ENCODE assay signal across 22 cellular contexts in genomic region chr6:21780144-21780543, GRCh38.
"Had no signal": no experiment of that assay in that cellular context is flagged by ENCODE, and none has a peak within 500 bp of the region (broad histone marks: within the 10 kb centered on the region; RNA-seq: fewer than 3 reads in every experiment).

No MANE protein-coding gene starts in this region.

- H3K4me1 Mint-ChIP-seq: activated CD4-positive, alpha-beta T cell treated with anti-CD3 and anti-CD28 coated beads, Interleukin-2, amount 10 ng/mL, durations not matched to agents 7 days and 5 days; stimulated activated effector memory CD8-positive, alpha-beta T cell treated with anti-CD3 and anti-CD28 coated beads, Interleukin-12 subunit alpha, Interleukin-12 subunit beta, amount 100 ng/mL, for 72 hours had no signal

- H3K27ac Mint-ChIP-seq: activated CD4-positive, alpha-beta T cell treated with anti-CD3 and anti-CD28 coated beads, Interleukin-2, amount 10 ng/mL, durations not matched to agents 7 days and 5 days; activated CD8-positive, alpha-beta T cell treated with anti-CD3 and anti-CD28 coated beads, Interleukin-2, amount 10 ng/mL, durations not matched to agents 7 days and 5 days; activated naive CD4-positive, alpha-beta T cell treated with anti-CD3 and anti-CD28 coated beads for 36 hours; activated T-cell treated with anti-CD3 and anti-CD28 coated beads, Interleukin-2, amount 50 U/mL, for 24 hours; naive thymus-derived CD4-positive, alpha-beta T cell; stimulated activated effector memory CD8-positive, alpha-beta T cell treated with anti-CD3 and anti-CD28 coated beads, Interleukin-12 subunit alpha, Interleukin-12 subunit beta, amount 100 ng/mL, for 72 hours had no signal

- H3K4me3 Mint-ChIP-seq: activated CD4-positive, alpha-beta T cell treated with anti-CD3 and anti-CD28 coated beads, Interleukin-2, amount 10 ng/mL, durations not matched to agents 7 days and 5 days; activated CD8-positive, alpha-beta T cell treated with anti-CD3 and anti-CD28 coated beads, Interleukin-2, amount 10 ng/mL, durations not matched to agents 7 days and 5 days; activated naive CD4-positive, alpha-beta T cell treated with anti-CD3 and anti-CD28 coated beads for 36 hours; activated T-cell treated with anti-CD3 and anti-CD28 coated beads, Interleukin-2, amount 50 U/mL, for 24 hours; naive thymus-derived CD4-positive, alpha-beta T cell; stimulated activated effector memory CD8-positive, alpha-beta T cell treated with anti-CD3 and anti-CD28 coated beads, Interleukin-12 subunit alpha, Interleukin-12 subunit beta, amount 100 ng/mL, for 72 hours had no signal

- ATAC-seq: activated CD8-positive, alpha-beta T cell treated with anti-CD3 and anti-CD28 coated beads, Interleukin-2, amount 10 ng/mL, durations not matched to agents 7 days and 5 days; body of pancreas; gastroesophageal sphincter; heart right ventricle; naive thymus-derived CD4-positive, alpha-beta T cell; pancreas; sciatic nerve; stimulated activated effector memory CD8-positive, alpha-beta T cell treated with anti-CD3 and anti-CD28 coated beads, Interleukin-12 subunit alpha, Interleukin-12 subunit beta, amount 100 ng/mL, for 72 hours had no signal

- H3K27me3 Mint-ChIP-seq: activated CD4-positive, alpha-beta T cell treated with anti-CD3 and anti-CD28 coated beads, Interleukin-2, amount 10 ng/mL, durations not matched to agents 7 days and 5 days; activated T-cell treated with anti-CD3 and anti-CD28 coated beads, Interleukin-2, amount 50 U/mL, for 24 hours; naive thymus-derived CD4-positive, alpha-beta T cell had no signal

- DNase-seq: activated CD4-positive, alpha-beta T cell treated with anti-CD3 and anti-CD28 coated beads, Interleukin-2, amount 10 ng/mL, durations not matched to agents 7 days and 5 days; activated CD8-positive, alpha-beta T cell treated with anti-CD3 and anti-CD28 coated beads, Interleukin-2, amount 10 ng/mL, durations not matched to agents 7 days and 5 days; activated naive CD4-positive, alpha-beta T cell treated with anti-CD3 and anti-CD28 coated beads for 36 hours; activated T-cell treated with anti-CD3 and anti-CD28 coated beads, Interleukin-2, amount 50 U/mL, for 24 hours; body of pancreas; caudate nucleus; dorsolateral prefrontal cortex; erythroblast; heart right ventricle; mesenchymal stem cell; naive thymus-derived CD4-positive, alpha-beta T cell; pancreas; stimulated activated CD4-positive, alpha-beta T cell treated with anti-CD3 and anti-CD28 coated beads, Interleukin-4, amount 100 ng/mL, for 24 hours; stomach; T1000; trophoblast cell had no signal

- H3K27me3 ChIP-seq: body of pancreas, dorsolateral prefrontal cortex, gastroesophageal sphincter, heart right ventricle, neutrophil, pancreas, stomach, vagina had no signal

- H3K4me3 ChIP-seq: body of pancreas, dorsolateral prefrontal cortex, gastroesophageal sphincter, heart right ventricle, pancreas, smooth muscle cell, stomach, vagina had no signal

- H3K36me3 ChIP-seq: gastroesophageal sphincter, heart right ventricle, neutrophil, pancreas, stomach, vagina had no signal

- H3K9me3 Mint-ChIP-seq: activated CD4-positive, alpha-beta T cell treated with anti-CD3 and anti-CD28 coated beads, Interleukin-2, amount 10 ng/mL, durations not matched to agents 7 days and 5 days; activated naive CD4-positive, alpha-beta T cell treated with anti-CD3 and anti-CD28 coated beads for 36 hours; activated T-cell treated with anti-CD3 and anti-CD28 coated beads, Interleukin-2, amount 50 U/mL, for 24 hours had no signal

- H3K27ac ChIP-seq: body of pancreas, dorsolateral prefrontal cortex, gastroesophageal sphincter, heart right ventricle, neutrophil, pancreas, stomach, vagina had no signal

- H3K4me1 ChIP-seq: body of pancreas, gastroesophageal sphincter, heart right ventricle, pancreas, stomach, vagina had no signal

- H3K9me3 ChIP-seq: body of pancreas, gastroesophageal sphincter, heart right ventricle, neutrophil, pancreas, stomach, vagina had no signal

- H3K36me3 Mint-ChIP-seq: naive thymus-derived CD4-positive, alpha-beta T cell; stimulated activated effector memory CD8-positive, alpha-beta T cell treated with anti-CD3 and anti-CD28 coated beads, Interleukin-12 subunit alpha, Interleukin-12 subunit beta, amount 100 ng/mL, for 72 hours had no signal
